In the genomic region with DNA sequence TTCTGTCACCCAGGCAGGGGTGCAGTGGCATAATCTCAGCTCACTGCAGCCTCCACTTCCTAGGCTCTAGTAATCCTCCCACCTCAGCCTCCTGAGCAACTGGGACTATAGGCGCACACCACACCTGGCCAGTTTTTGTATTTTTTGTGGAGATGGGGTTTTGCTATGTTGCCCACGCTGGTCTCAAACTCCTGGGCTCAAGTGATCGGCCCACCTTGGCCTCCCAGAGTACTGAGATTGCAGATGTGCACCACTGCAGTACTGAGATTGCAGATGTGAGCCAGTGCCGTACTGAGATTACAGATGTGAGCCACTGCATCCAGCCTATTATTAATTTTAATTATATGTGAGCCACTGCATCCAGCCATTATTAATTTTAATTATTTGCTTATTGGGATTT, we compare ENCODE assay signal across 1 cellular context.
TF ChIP-seq lines count a peak whose summit lies in the region.

No MANE protein-coding gene starts in this region.

TF ChIP-seq in HepG2, 621 proteins besides CTCF, POLR2A, EP300 and RAD21:
- TF ChIP-seq, protein P1, sequence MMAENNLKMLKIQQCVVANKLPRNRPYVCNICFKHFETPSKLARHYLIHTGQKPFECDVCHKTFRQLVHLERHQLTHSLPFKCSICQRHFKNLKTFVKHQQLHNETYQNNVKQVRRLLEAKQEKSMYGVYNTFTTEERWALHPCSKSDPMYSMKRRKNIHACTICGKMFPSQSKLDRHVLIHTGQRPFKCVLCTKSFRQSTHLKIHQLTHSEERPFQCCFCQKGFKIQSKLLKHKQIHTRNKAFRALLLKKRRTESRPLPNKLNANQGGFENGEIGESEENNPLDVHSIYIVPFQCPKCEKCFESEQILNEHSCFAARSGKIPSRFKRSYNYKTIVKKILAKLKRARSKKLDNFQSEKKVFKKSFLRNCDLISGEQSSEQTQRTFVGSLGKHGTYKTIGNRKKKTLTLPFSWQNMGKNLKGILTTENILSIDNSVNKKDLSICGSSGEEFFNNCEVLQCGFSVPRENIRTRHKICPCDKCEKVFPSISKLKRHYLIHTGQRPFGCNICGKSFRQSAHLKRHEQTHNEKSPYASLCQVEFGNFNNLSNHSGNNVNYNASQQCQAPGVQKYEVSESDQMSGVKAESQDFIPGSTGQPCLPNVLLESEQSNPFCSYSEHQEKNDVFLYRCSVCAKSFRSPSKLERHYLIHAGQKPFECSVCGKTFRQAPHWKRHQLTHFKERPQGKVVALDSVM (CRISPR knock-in tag; IDR thresholded peaks at IDR 0.05): peak; percentile 62
- no peak for TF ChIP-seq ZNF326 (CRISPR knock-in tag; IDR thresholded peaks at IDR 0.05; ENCODE audit: borderline replicate concordance)
